Comparison of ENCODE assay signal across 9 cellular contexts in the genomic region with DNA sequence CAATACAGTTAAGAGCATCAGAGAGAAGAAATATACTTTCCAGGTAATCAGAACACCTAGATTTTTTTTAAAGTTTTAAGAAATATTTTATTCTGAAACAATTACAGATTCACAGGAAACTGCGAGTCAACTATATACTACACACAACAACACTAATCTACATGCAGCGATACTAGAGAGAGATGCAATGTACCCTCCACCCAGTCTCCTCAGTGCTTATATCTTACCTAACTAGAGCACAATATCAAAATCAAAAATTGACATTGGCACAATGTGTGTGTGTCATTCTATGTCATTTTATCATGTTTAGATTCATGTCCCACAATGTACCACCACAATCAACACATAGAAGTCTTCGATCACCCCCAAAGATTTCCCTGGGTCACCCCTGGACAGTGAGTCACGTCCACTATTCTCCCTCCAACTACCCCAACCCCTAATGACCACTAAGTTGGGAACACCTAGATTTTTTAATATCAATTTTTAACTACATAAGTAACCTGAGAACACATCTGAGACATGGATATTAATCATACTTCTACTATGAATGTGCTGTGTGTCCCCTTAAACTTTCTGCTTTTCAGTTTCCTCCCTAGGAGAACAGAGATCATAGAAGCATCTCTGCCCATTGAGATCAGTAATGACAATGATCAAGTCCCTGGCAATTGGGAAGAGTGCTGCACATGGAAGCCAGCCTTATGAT.
DNase-seq lines count a peak whose midpoint lies in the region; ATAC-seq and TF ChIP-seq lines count a peak whose summit lies in the region.
"Had no signal": no experiment of that assay in that cellular context is flagged by ENCODE, and none has a peak within 500 bp of the region (broad histone marks: within the 10 kb centered on the region; RNA-seq: fewer than 3 reads in every experiment).

No MANE protein-coding gene starts in this region.

- peak overlapping the region in 5 of 6 donors; percentile 7 to 94 (median 82) for H3K27ac Mint-ChIP-seq in naive B cell
- H3K27ac Mint-ChIP-seq in nephron progenitor cell, result no peak overlapping the region

- H3K4me2 ChIP-seq in PC-3 (ENCODE audit: low read length), result peak overlapping the region; percentile 31

- no peak overlapping the region for H2AFZ ChIP-seq in PC-3 (ENCODE audit: low read length)

- intact Hi-C loops in PC-3 (cut with micrococcal nuclease), result loop anchor here (1.0 kb wide), 1 partner anchor 82 kb away; no protein-coding TSS in a partner anchor

- no peaks in the 10 kb centered on the region for H3K36me3 ChIP-seq in PC-3 (ENCODE audit: low read depth, low read length)
- H3K36me3 ChIP-seq in WERI-Rb-1, result no peaks in the 10 kb centered on the region

- H3K9me3 Mint-ChIP-seq in naive B cell (no peaks in the 10 kb centered on the region), nephron progenitor cell (no peaks in the 10 kb centered on the region)

- H3K4me3 Mint-ChIP-seq in naive B cell (peak overlapping the region in 7 of 8 donors; percentile 27 to 86 (median 65)), nephron progenitor cell (no peak overlapping the region)

- H3K36me3 Mint-ChIP-seq in naive B cell, result peaks cover 10 to 16% of the 10 kb centered on the region in 2 donors
- H3K36me3 Mint-ChIP-seq in nephron progenitor cell (ENCODE audit: low read depth), result no peaks in the 10 kb centered on the region

- no TSS peak for BruUV-seq in PC-3 (replicated peaks; lab: Mats Ljungman, UMichigan)

- DNase-seq in PC-3, result no peak
- DNase-seq in naive B cell, result no peak
- no peak for DNase-seq in WERI-Rb-1
- DNase-seq in LoVo (ENCODE audit: low spot score), result no peak
- DNase-seq in nephron progenitor cell, result no peak
- DNase-seq: NCI-H1105 had no signal

- H3K27ac ChIP-seq in PC-3 (ENCODE audit: low read length) (peak overlapping the region; percentile 64), WERI-Rb-1 (no peak overlapping the region)

- peaks cover 33 to 52% (median 41%) of the 10 kb centered on the region in 3 donors for H3K4me1 Mint-ChIP-seq in naive B cell
- H3K4me1 Mint-ChIP-seq in nephron progenitor cell, result peaks cover 38% of the 10 kb centered on the region

- H3K9ac ChIP-seq in PC-3 (ENCODE audit: low read length), result no peak overlapping the region

- no peaks in the 10 kb centered on the region for H3K9me2 ChIP-seq in PC-3 (replicated peaks; ENCODE audit: low read length)

- H3F3A ChIP-seq in PC-3 (ENCODE audit: low read length, unreplicated experiment), result no peaks in the 10 kb centered on the region

- POLR2A ChIA-PET in PC-3 (lab: Charles Lee; ENCODE audit: unreplicated experiment), result no interaction called here

- H3K4me3 ChIP-seq in GM08714 (ENCODE audit: low read length), result peak overlapping the region; percentile 2; the same call in 1 of the 2 replicates
- no peak overlapping the region for H3K4me3 ChIP-seq in PC-3 (ENCODE audit: low read length)
- no peak overlapping the region for H3K4me3 ChIP-seq in WERI-Rb-1 (ENCODE audit: low read depth, low read length)

- TF ChIP-seq CTCF in PC-3 (conservative IDR thresholded peaks at IDR 0.05; ENCODE audit: low read depth, low read length) (no peak), WERI-Rb-1 (IDR thresholded peaks at IDR 0.05; ENCODE audit: low read depth, low read length) (no peak), nephron progenitor cell (IDR thresholded peaks at IDR 0.05) (no peak)

- ATAC-seq in GM21576 (IDR thresholded peaks at IDR 0.05; ENCODE audit: unreplicated experiment) (peak; percentile 8), PC-3 (no peak), naive B cell (ENCODE audit: low read depth in 2 of 2) (no peak), HG03097 (IDR thresholded peaks at IDR 0.05; ENCODE audit: low FRiP score, unreplicated experiment) (no peak)

- no peaks in the 10 kb centered on the region for H4K20me1 ChIP-seq in PC-3 (ENCODE audit: low read length)

- no peaks in the 10 kb centered on the region for H3K79me2 ChIP-seq in PC-3 (ENCODE audit: low read length)

- peaks cover 59% of the 10 kb centered on the region for H3K4me1 ChIP-seq in PC-3 (ENCODE audit: insufficient read depth, low read length)

- no peaks in the 10 kb centered on the region for H3K9me3 ChIP-seq in PC-3 (ENCODE audit: low read length)
- H3K9me3 ChIP-seq in WERI-Rb-1 (ENCODE audit: severe bottlenecking), result no peaks in the 10 kb centered on the region

- CTCF ChIA-PET in PC-3 (lab: Charles Lee), result no interaction called here

- H3K27me3 ChIP-seq in PC-3 (ENCODE audit: low read length) (no peaks in the 10 kb centered on the region), WERI-Rb-1 (ENCODE audit: insufficient read depth, low read depth, severe bottlenecking) (no peaks in the 10 kb centered on the region)

- H3K27me3 Mint-ChIP-seq in naive B cell, result no peaks in the 10 kb centered on the region
- H3K27me3 Mint-ChIP-seq in nephron progenitor cell (ENCODE audit: low read depth, poor library complexity), result no peaks in the 10 kb centered on the region
